ENCODE assay signal across 11 cellular contexts in the genomic region with DNA sequence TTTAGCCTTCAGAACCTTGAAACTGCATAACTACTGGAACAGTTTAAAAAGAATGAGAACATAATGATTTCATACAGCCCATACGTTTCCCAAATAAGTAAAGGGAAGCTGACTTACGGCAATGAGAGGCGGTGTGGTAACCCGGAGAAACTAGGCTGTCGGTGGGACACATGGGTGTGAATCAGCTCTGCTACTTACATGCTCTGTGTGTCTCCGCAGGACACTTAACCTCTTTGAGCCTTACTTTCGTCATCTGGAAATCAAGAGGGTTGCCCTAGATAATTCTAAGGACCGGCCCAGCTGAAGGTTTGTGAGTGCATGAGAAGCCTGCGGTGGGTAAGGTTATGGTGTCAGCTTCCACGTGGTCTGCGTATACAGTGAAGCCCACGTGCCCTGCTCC. TPM values are rescaled to one million over a fixed set of nuclear protein-coding genes. Genes with fewer than 3 reads are reported as not detected.
DNase-seq lines count a peak whose midpoint lies in the region; ATAC-seq and TF ChIP-seq lines count a peak whose summit lies in the region.
"Had no signal": no experiment of that assay in that cellular context is flagged by ENCODE, and none has a peak within 500 bp of the region (broad histone marks: within the 10 kb centered on the region; RNA-seq: fewer than 3 reads in every experiment).

No MANE protein-coding gene starts in this region.

- H3K4me1 ChIP-seq in right lobe of liver, result peaks cover 0 to 35% (median 9%) of the 10 kb centered on the region in 4 donors
- H3K4me1 ChIP-seq in stomach smooth muscle (ENCODE audit: control insufficient read depth, insufficient read depth, low read length), result peaks cover 14% of the 10 kb centered on the region

- intact Hi-C loops in right lobe of liver (cut with DNase I), result no loop called here

- H3K9ac ChIP-seq in stomach smooth muscle (ENCODE audit: low read length in 2 of 2), result peak overlapping the region; percentile 36 to 42

- TF ChIP-seq CTCF in brain microvascular endothelial cell (IDR thresholded peaks at IDR 0.05; ENCODE audit: low read depth, low read length, missing control alignments) (no peak), right lobe of liver (IDR thresholded peaks at IDR 0.05) (no peak)

- H3K9me3 ChIP-seq in right lobe of liver (no peaks in the 10 kb centered on the region), stomach smooth muscle (ENCODE audit: control insufficient read depth in 2 of 2, low read length in 2 of 2) (no peaks in the 10 kb centered on the region)

- peak; percentile 33 for DNase-seq in DMS53 (lab: John Stamatoyannopoulos, UW)
- no peak for DNase-seq in DMS53 treated with DMSO at 0.1 percent for 48 hours (lab: John Stamatoyannopoulos, UW; ENCODE audit: unreplicated experiment)
- peak; percentile 91 for DNase-seq in brain microvascular endothelial cell
- DNase-seq in right lobe of liver, result no peak
- DNase-seq in activated naive CD4-positive, alpha-beta T cell treated with anti-CD3 and anti-CD28 coated beads, Interleukin-2, amount 50 U/mL, for 16 hours, result no peak
- DNase-seq: natural killer cell, NCI-H524 treated with DMSO at 0.1 percent for 48 hours had no signal

- TF ChIP-seq POLR2A in right lobe of liver (IDR thresholded peaks at IDR 0.05), result no peak

- H3K27ac ChIP-seq in brain microvascular endothelial cell (peak overlapping the region; percentile 81), right lobe of liver (peak overlapping the region; percentile 63 to 92 (median 78)), stomach smooth muscle (ENCODE audit: low read length) (peak overlapping the region; percentile 73)
- H3K27ac ChIP-seq: 22Rv1 had no signal

- H3K36me3 ChIP-seq in brain microvascular endothelial cell (replicated peaks) (no peaks in the 10 kb centered on the region), right lobe of liver (no peaks in the 10 kb centered on the region), stomach smooth muscle (ENCODE audit: control insufficient read depth in 2 of 2, insufficient read depth in 2 of 2, low read length in 2 of 2) (no peaks in the 10 kb centered on the region)

- peak in 3 of 4 donors; percentile 1 to 11 (median 5) for ATAC-seq in right lobe of liver
- ATAC-seq in GM19351 (IDR thresholded peaks at IDR 0.05; ENCODE audit: unreplicated experiment), result no peak
- no peak for ATAC-seq in HG02763 (IDR thresholded peaks at IDR 0.05; ENCODE audit: unreplicated experiment)

- in situ Hi-C loops in brain microvascular endothelial cell (cut with HindIII; ENCODE audit: low pct_ligation_motif_present, low sequenced_read_pairs), result no loop called here

- 63% methylated on average over 9 of the region's 12 CpGs for WGBS in right lobe of liver (ENCODE audit: insufficient coverage, low coverage, low lambda C conversion rate, missing lambda C conversion rate)

- no peak overlapping the region for H3K4me3 ChIP-seq in brain microvascular endothelial cell (ENCODE audit: low read depth, low read length)
- H3K4me3 ChIP-seq in right lobe of liver, result no peak overlapping the region
- peak overlapping the region in 1 of 2 donors; percentile 44 for H3K4me3 ChIP-seq in stomach smooth muscle (ENCODE audit: low read length in 2 of 2)

- H3K27me3 ChIP-seq in brain microvascular endothelial cell (replicated peaks) (no peaks in the 10 kb centered on the region), right lobe of liver (no peaks in the 10 kb centered on the region), stomach smooth muscle (ENCODE audit: control insufficient read depth in 1 of 2, insufficient read depth in 2 of 2, low read length in 2 of 2) (no peaks in the 10 kb centered on the region)

RNA-seq across cellular contexts. Expression of a gene that starts 49.3 kb away (rescaled TPM):
- 10 to 100 TPM; 25.4 to 49.1 (median 28.0) TPM for total RNA-seq in right lobe of liver

Comparison
In these comparisons a context has a peak if more than half of its experiments do, and no peak if none do; other contexts are left out.
1. DNase-seq: peak in DMS53 (single experiment) and brain microvascular endothelial cell (single experiment); none in DMS53 treated with DMSO at 0.1 percent for 48 hours (single experiment), right lobe of liver (0 of 3) and activated naive CD4-positive, alpha-beta T cell treated with anti-CD3 and anti-CD28 coated beads, Interleukin-2, amount 50 U/mL, for 16 hours (single experiment).
2. ATAC-seq: peak in right lobe of liver (3 of 4); none in GM19351 (single experiment) and HG02763 (single experiment).
3. Peak in every context shown above with its lines, with median percentiles within 50 percentile points of each other: H3K27ac ChIP-seq.